8 cellular contexts compared by ENCODE assay signal in the genomic region with DNA sequence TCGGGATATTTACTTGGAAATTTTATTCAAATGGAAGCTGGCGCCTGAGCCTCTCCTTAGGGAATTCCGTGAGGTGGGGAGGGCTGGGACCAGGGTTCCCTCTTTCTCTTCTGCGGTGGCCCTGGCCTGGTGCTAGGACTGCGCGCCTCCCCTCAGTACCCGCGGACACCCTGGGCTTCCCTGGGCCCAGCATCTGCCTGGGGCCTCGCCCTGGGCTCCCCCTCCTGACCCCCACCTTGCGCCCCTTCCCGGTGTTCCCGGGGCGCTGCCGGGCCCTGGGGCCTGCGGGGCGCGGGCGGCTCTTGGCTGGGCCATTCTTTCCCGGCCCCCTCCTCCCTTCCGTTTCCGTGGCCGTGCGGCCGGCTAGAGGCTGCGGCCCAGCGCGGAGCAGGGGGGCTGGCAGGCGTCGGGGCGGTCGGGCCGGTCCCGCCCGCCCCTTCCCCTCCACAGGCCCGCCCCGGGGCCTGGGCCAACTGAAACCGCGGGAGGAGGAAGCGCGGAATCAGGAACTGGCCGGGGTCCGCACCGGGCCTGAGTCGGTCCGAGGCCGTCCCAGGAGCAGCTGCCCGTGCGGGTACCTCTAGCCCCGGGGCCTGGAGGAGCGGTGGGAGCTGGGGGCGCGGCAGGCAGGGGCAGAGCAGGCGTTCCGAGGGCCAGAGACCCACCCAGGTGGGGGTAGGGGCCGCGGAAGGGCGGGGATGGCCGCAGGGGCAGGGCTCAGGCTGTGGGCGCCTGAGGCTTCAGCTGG. TPM values are rescaled to one million over a fixed set of nuclear protein-coding genes. Genes with fewer than 3 reads are reported as not detected.
DNase-seq lines count a peak whose midpoint lies in the region; ATAC-seq and TF ChIP-seq lines count a peak whose summit lies in the region.

TSS of gene FES (plus strand) at position 534 of the 748 bp plus-strand sequence. CDS start 542 bp downstream, outside the sequence.

- TF ChIP-seq CTCF in Loucy (conservative IDR thresholded peaks at IDR 0.05; ENCODE audit: low read length) (no peak), coronary artery (IDR thresholded peaks at IDR 0.05) (no peak), right lobe of liver (IDR thresholded peaks at IDR 0.05) (no peak), suprapubic skin (IDR thresholded peaks at IDR 0.05) (no peak)

- ATAC-seq in right lobe of liver (peak; percentile 43 to 57 (median 49)), HG03571 (IDR thresholded peaks at IDR 0.05; ENCODE audit: unreplicated experiment) (no peak)

- H3F3A ChIP-seq in Loucy (ENCODE audit: low read depth) = no peaks in the 10 kb centered on the region

- peaks cover 7% of the 10 kb centered on the region for H4K20me1 ChIP-seq in Loucy (ENCODE audit: insufficient read depth, low read length, poor library complexity, severe bottlenecking)

- H3K4me3 ChIP-seq in Loucy (ENCODE audit: low read length, poor library complexity, severe bottlenecking) (peak within 1 kb of the TSS; percentile 78), coronary artery (peak within 1 kb of the TSS; percentile 82), right lobe of liver (peak within 1 kb of the TSS; percentile 54 to 62 (median 59)), suprapubic skin (peak within 1 kb of the TSS; percentile 58)

- peak within 1 kb of the TSS; percentile 77 for H3K4me2 ChIP-seq in Loucy (ENCODE audit: low read depth, low read length, poor library complexity, severe bottlenecking)

- H3K9ac ChIP-seq in Loucy (ENCODE audit: low read depth, low read length, poor library complexity, severe bottlenecking) = peak within 1 kb of the TSS; percentile 97

- H2AFZ ChIP-seq in Loucy (ENCODE audit: low read length) = peak within 1 kb of the TSS; percentile 50

- 8% methylated on average over 8 of the region's 59 CpGs for WGBS in right lobe of liver (ENCODE audit: insufficient coverage, low coverage, low lambda C conversion rate, missing lambda C conversion rate)
- WGBS in suprapubic skin = 5% methylated on average over 25 of the region's 59 CpGs

- DNase-seq in CD1c-positive myeloid dendritic cell (ENCODE audit: extremely low spot score) (peak; percentile 86), coronary artery (ENCODE audit: low spot score) (no peak), right lobe of liver (peak; percentile 81 to 86 (median 83)), suprapubic skin (ENCODE audit: low spot score in 2 of 2) (peak in 1 of 2 donors; percentile 87), HPDE6-E6E7 (ENCODE audit: extremely low spot score) (no peak), HCEC 1CT (no peak)

- H3K27ac ChIP-seq in coronary artery (peak within 1 kb of the TSS; percentile 82 to 99), right lobe of liver (peak within 1 kb of the TSS; percentile 90 to 99 (median 99)), suprapubic skin (peak within 1 kb of the TSS; percentile 87)

- H3K36me3 ChIP-seq in Loucy (ENCODE audit: insufficient read depth, low read length) (peaks cover 25% of the 10 kb centered on the region; the same call in 1 of the 2 replicates), right lobe of liver (peaks cover 2 to 35% (median 17%) of the 10 kb centered on the region in 4 donors), suprapubic skin (peaks cover 42% of the 10 kb centered on the region)

- H3K9me3 ChIP-seq in Loucy (ENCODE audit: insufficient read depth, low read depth, low read length) (no peaks in the 10 kb centered on the region), right lobe of liver (no peaks in the 10 kb centered on the region), suprapubic skin (no peaks in the 10 kb centered on the region)

- no peaks in the 10 kb centered on the region for H3K27me3 ChIP-seq in Loucy (ENCODE audit: insufficient read depth, low read length, poor library complexity, severe bottlenecking)
- H3K27me3 ChIP-seq in right lobe of liver = no peaks in the 10 kb centered on the region
- no peaks in the 10 kb centered on the region for H3K27me3 ChIP-seq in suprapubic skin

- H3K4me1 ChIP-seq in Loucy (ENCODE audit: insufficient read depth, low read length, poor library complexity, severe bottlenecking) (peaks cover 28% of the 10 kb centered on the region), right lobe of liver (peaks cover 0 to 56% (median 25%) of the 10 kb centered on the region in 4 donors), suprapubic skin (peaks cover 45% of the 10 kb centered on the region)

- TF ChIP-seq POLR2A in right lobe of liver (IDR thresholded peaks at IDR 0.05) = peak; percentile 71
- peak; percentile 53 to 63 for TF ChIP-seq POLR2A in suprapubic skin (IDR thresholded peaks at IDR 0.05)

- TF ChIP-seq EP300 in suprapubic skin (IDR thresholded peaks at IDR 0.05) = no peak

- H3K9me2 ChIP-seq in Loucy (replicated peaks; ENCODE audit: low read depth, low read length) = no peaks in the 10 kb centered on the region

- peaks cover 42% of the 10 kb centered on the region for H3K79me2 ChIP-seq in Loucy (ENCODE audit: insufficient read depth, low read length)

- intact Hi-C loops in right lobe of liver (cut with DNase I) = no loop called here

RNA-seq across cellular contexts. Expression of gene FES, which starts in this region (rescaled TPM):
- total RNA-seq in right lobe of liver (10 to 100 TPM; 11.5 to 36.5 (median 18.5) TPM), suprapubic skin (10 to 100 TPM in 3 of 4 donors, 1 to 10 TPM in 1; 6.3 to 18.7 (median 11.8) TPM)

Comparison
In these comparisons a context has a peak if more than half of its experiments do, and no peak if none do; other contexts are left out.
1. DNase-seq: peak in CD1c-positive myeloid dendritic cell (single experiment) and right lobe of liver (3 of 3); none in coronary artery (single experiment), HPDE6-E6E7 (single experiment) and HCEC 1CT (single experiment).
2. Peak in every context shown above with its lines, with median percentiles within 50 percentile points of each other: H3K4me3 ChIP-seq and H3K27ac ChIP-seq.